In the genomic region with DNA sequence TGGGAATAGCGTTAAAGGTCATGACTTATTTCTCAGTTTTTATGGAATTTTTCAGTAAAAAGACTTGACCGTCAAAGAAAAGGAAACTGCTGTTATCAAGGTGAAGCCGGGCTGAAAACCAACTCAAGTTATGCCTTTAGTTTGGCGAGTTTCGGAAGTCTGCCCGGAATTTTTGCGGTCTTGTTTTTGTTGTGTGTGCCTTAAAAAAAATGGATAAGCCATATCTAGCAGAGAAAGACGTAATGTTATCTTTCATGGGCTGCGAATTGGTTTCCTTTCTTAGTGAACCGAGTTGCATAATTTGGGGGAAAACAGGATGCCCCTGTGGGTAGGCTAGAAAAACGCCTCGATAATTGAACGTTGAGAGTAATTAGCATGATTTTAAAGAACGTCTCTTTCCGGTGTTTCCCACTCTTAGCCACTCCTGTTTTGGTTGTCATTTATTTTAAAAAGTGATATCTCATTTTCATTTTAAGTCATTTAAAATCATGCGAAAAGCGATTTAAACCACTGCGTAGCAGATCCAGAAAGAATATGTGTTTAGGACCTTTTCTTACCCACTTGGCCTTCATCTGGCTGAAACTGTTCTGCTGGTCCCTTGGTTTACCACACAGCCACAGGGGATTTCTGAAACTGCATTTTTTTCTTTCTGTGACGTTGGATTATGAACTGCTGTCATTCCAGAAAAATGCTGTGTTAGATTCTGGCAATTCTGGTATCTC, we compare ENCODE assay signal across 1 cellular context.
TF ChIP-seq lines count a peak whose summit lies in the region.

No MANE protein-coding gene starts in this region.

TF ChIP-seq in SK-N-SH, 30 proteins besides CTCF, POLR2A, EP300 and RAD21 (continued from another document):
- TF ChIP-seq FOXJ3 (CRISPR knock-in tag; IDR thresholded peaks at IDR 0.05), result no peak
- TF ChIP-seq PBX3 (IDR thresholded peaks at IDR 0.05), result no peak
- TF ChIP-seq NFIC (IDR thresholded peaks at IDR 0.05; ENCODE audit: borderline replicate concordance), result no peak
- no peak; the same call in 1 of the 2 replicates for TF ChIP-seq POLR2AphosphoS5 (IDR thresholded peaks at IDR 0.05; ENCODE audit: low read depth, low read length)
- TF ChIP-seq SMC3 (IDR thresholded peaks at IDR 0.05; ENCODE audit: low read depth, low read length), result no peak
- TF ChIP-seq RCOR1 (IDR thresholded peaks at IDR 0.05; ENCODE audit: low read length), result no peak
- no peak for TF ChIP-seq FOXM1 (IDR thresholded peaks at IDR 0.05; ENCODE audit: low read depth)
- no peak for TF ChIP-seq NRF1 (IDR thresholded peaks at IDR 0.05; ENCODE audit: low read depth, low read length)
TF ChIP-seq in SK-N-SH: peak in this region for 4.
